16 cellular contexts compared by ENCODE assay signal in the genomic region with DNA sequence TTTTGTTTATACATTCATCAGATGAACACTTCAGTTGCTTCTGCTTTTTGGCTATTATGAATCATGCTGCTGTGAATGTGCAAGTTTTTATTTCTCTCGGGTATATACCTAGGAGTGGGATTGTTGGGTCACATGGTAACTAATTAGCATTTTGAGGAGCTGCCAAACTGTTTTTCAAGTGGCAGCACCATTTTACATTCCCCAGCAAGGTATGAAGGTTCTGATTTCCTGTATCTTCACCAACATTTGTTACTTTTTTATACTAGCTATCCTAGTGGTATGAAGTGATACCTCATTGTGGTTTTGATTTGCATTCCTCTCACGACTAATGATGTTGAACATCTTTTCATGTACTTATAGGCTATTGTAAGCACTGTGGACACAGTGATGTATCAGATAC. TPM values are rescaled to one million over a fixed set of nuclear protein-coding genes. Genes with fewer than 3 reads are reported as not detected.
DNase-seq lines count a peak whose midpoint lies in the region; ATAC-seq, FAIRE-seq and TF ChIP-seq lines count a peak whose summit lies in the region.
"Had no signal": no experiment of that assay in that cellular context is flagged by ENCODE, and none has a peak within 500 bp of the region (broad histone marks: within the 10 kb centered on the region; RNA-seq: fewer than 3 reads in every experiment).

No MANE protein-coding gene starts in this region.

- no peaks in the 10 kb centered on the region for H3K9me2 ChIP-seq in DOHH2 (replicated peaks; ENCODE audit: control insufficient read depth, low read length)

- H3K4me1 Mint-ChIP-seq in H9 = no peaks in the 10 kb centered on the region
- H3K4me1 Mint-ChIP-seq: neural progenitor cell had no signal

- TF ChIP-seq CTCF in DOHH2 (IDR thresholded peaks at IDR 0.05; ENCODE audit: low read depth, low read length, poor library complexity, severe bottlenecking) = no peak
- TF ChIP-seq CTCF in GM12878 (IDR thresholded peaks at IDR 0.05 in 2 of 3, conservative IDR thresholded peaks at IDR 0.05 in 1 of 3; ENCODE audit: control insufficient read depth in 2 of 3, extremely low read depth in 1 of 3, insufficient read depth in 1 of 3, low read depth in 3 of 3, low read length in 3 of 3) = no peak
- no peak for TF ChIP-seq CTCF in H9 (conservative IDR thresholded peaks at IDR 0.05)

- no peak overlapping the region for H3K4me3 Mint-ChIP-seq in H9
- H3K4me3 Mint-ChIP-seq: neural progenitor cell had no signal

- H3K4me3 ChIP-seq in DOHH2 (ENCODE audit: low read length) = no peak overlapping the region
- H3K4me3 ChIP-seq in GM12878 = no peak overlapping the region
- H3K4me3 ChIP-seq: colonic mucosa, neural progenitor cell, SJSA1 had no signal

- no peak for TF ChIP-seq EP300 in GM12878 (IDR thresholded peaks at IDR 0.05; ENCODE audit: borderline replicate concordance in 1 of 2, control insufficient read depth in 1 of 2, low read depth in 2 of 2, low read length in 2 of 2)

- peak; percentile 13 for FAIRE-seq in GM12878 (lab: Jason Lieb, UNC)
- FAIRE-seq: small intestine had no signal

- in situ Hi-C loops in GM12878 (cut with MboI) = no loop called here

- H3K27me3 ChIP-seq in DOHH2 (ENCODE audit: control insufficient read depth, low read length) (no peaks in the 10 kb centered on the region), GM12878 (replicated peaks in 1 of 2; ENCODE audit: control insufficient read depth in 2 of 2, insufficient read depth in 2 of 2, low read length in 1 of 2) (no peaks in the 10 kb centered on the region), H9 (ENCODE audit: insufficient read depth, low read length) (no peaks in the 10 kb centered on the region)
- H3K27me3 ChIP-seq: colonic mucosa, neural progenitor cell, SJSA1 had no signal

- H3K27ac Mint-ChIP-seq in H9 = no peak overlapping the region
- H3K27ac Mint-ChIP-seq: neural progenitor cell had no signal

- POLR2A ChIA-PET in GM12878 (lab: Charles Lee) = no interaction called here

- H3K4me2 ChIP-seq in DOHH2 (ENCODE audit: low read length) (peak overlapping the region; percentile 14; the same call in 1 of the 2 replicates), GM12878 (ENCODE audit: control insufficient read depth, insufficient read depth) (0 out of 2 replicates have a peak overlapping the region, but pooled peaks have one; percentile 26), H9 (ENCODE audit: insufficient read depth, insufficient read length, low read length) (no peak overlapping the region)
- H3K4me2 ChIP-seq: neural progenitor cell had no signal

- H3K18ac ChIP-seq in H9 (ENCODE audit: insufficient read length, low read depth, low read length) = no peak overlapping the region

- H3T11ph ChIP-seq in H9 (ENCODE audit: low read length) = no peak overlapping the region

- H3K36me3 Mint-ChIP-seq in H9 (ENCODE audit: insufficient read depth in 1 of 3, low read depth in 3 of 3) = peaks cover 2 to 38% (median 32%) of the 10 kb centered on the region in 3 experiments; a peak in 5 of 7 replicates

- H2BK15ac ChIP-seq in H9 (ENCODE audit: low read depth, low read length) = no peak overlapping the region

- H3K56ac ChIP-seq in H9 (ENCODE audit: insufficient read length, low read depth, low read length) = no peak overlapping the region

- H3K9me3 Mint-ChIP-seq in H9 = no peaks in the 10 kb centered on the region
- H3K9me3 Mint-ChIP-seq: neural progenitor cell had no signal

- no peak for TF ChIP-seq RAD21 in GM12878 (IDR thresholded peaks at IDR 0.05; ENCODE audit: insufficient read depth, low read depth, low read length)

- no peaks in the 10 kb centered on the region for H3K9me3 ChIP-seq in DOHH2 (ENCODE audit: control insufficient read depth, insufficient read depth, low read length)
- H3K9me3 ChIP-seq in GM12878 (replicated peaks; ENCODE audit: control insufficient read depth, insufficient read depth, low read length) = no peaks in the 10 kb centered on the region
- H3K9me3 ChIP-seq in H9 (ENCODE audit: control insufficient read depth, low read depth, low read length) = no peaks in the 10 kb centered on the region
- H3K9me3 ChIP-seq: colonic mucosa, SJSA1 had no signal

- no peak overlapping the region for H4K91ac ChIP-seq in H9 (ENCODE audit: insufficient read length, low read depth, low read length)

- no peak for TF ChIP-seq POLR2A in GM12878 (IDR thresholded peaks at IDR 0.05; ENCODE audit: low read depth, low read length)

- H4K5ac ChIP-seq in H9 (ENCODE audit: insufficient read length, low read depth, low read length) = no peak overlapping the region

- H3K4ac ChIP-seq in H9 (ENCODE audit: low read depth, low read length) = no peak overlapping the region

- H3K36me3 ChIP-seq in DOHH2 (ENCODE audit: control insufficient read depth, low read length) = peaks cover 17% of the 10 kb centered on the region
- peaks cover 0 to 3% of the 10 kb centered on the region in 2 experiments; a peak in 2 of 4 replicates for H3K36me3 ChIP-seq in GM12878 (ENCODE audit: control insufficient read depth in 2 of 2, insufficient read depth in 2 of 2, low read length in 1 of 2)
- H3K36me3 ChIP-seq: colonic mucosa, neural progenitor cell had no signal

- H3K23ac ChIP-seq in H9 (ENCODE audit: insufficient read length, low read depth, low read length) = no peak overlapping the region

- no peak overlapping the region for H2BK20ac ChIP-seq in H9 (ENCODE audit: low read depth, low read length, poor library complexity, severe bottlenecking)

- DNase-seq in GM12878 (ENCODE audit: low read depth, low spot score) = peak; percentile 8
- no peak for DNase-seq in amniotic stem cell (lab: John Stamatoyannopoulos, UW)
- no peak for DNase-seq in activated CD8-positive, alpha-beta memory T cell treated with anti-CD3 and anti-CD28 coated beads, Interleukin-2, amount 50 U/mL, for 4 hours
- no peak for DNase-seq in H9
- DNase-seq: activated effector memory CD4-positive, alpha-beta T cell treated with Interleukin-2 at 50 U/mL for 16 hours; colonic mucosa; foreskin melanocyte; NCI-H446; small intestine had no signal

- H3K9ac ChIP-seq in GM12878 (ENCODE audit: control insufficient read depth, insufficient read depth, low read length) (no peak overlapping the region), H9 (ENCODE audit: extremely low read depth, insufficient read length, low read length) (no peak overlapping the region)
- H3K9ac ChIP-seq: neural progenitor cell had no signal

- CTCF ChIA-PET in GM12878 (lab: Yijun Ruan, JAX) = interaction anchor here (0.7 to 1.7 kb wide), 6 partner anchors 9 to 386 kb away, joined by 3 to 5 read pairs (median 4); a partner anchor contains a TSS

- intact Hi-C loops in GM12878 (cut with micrococcal nuclease; ENCODE audit: unreplicated experiment) = no loop called here

- H3K27me3 Mint-ChIP-seq in H9 (ENCODE audit: low read depth) = no peaks in the 10 kb centered on the region

- no peak overlapping the region for H2BK12ac ChIP-seq in H9 (ENCODE audit: insufficient read length, low read depth, low read length)

- H2AK5ac ChIP-seq in H9 (ENCODE audit: insufficient read length, low read length) = no peak overlapping the region

- H3K27ac ChIP-seq in DOHH2 (ENCODE audit: low read depth, low read length) (no peak overlapping the region), GM12878 (ENCODE audit: control insufficient read depth, insufficient read depth) (no peak overlapping the region), H9 (ENCODE audit: insufficient read length, low read depth, low read length) (no peak overlapping the region)
- H3K27ac ChIP-seq: C4-2B, colonic mucosa, neural progenitor cell, SJSA1 had no signal

- H3K23me2 ChIP-seq in H9 (ENCODE audit: insufficient read length, low read depth, low read length, poor library complexity, severe bottlenecking) = no peaks in the 10 kb centered on the region

- no peaks in the 10 kb centered on the region for H3K79me2 ChIP-seq in DOHH2 (ENCODE audit: control insufficient read depth, low read length)
- H3K79me2 ChIP-seq in GM12878 (ENCODE audit: control insufficient read depth, insufficient read depth, low read length) = no peaks in the 10 kb centered on the region
- no peaks in the 10 kb centered on the region; the same call in 1 of the 2 replicates for H3K79me2 ChIP-seq in H9 (ENCODE audit: insufficient read depth, low read length)

- no peak overlapping the region for H3K14ac ChIP-seq in H9 (ENCODE audit: insufficient read depth, low read length)

- H2AFZ ChIP-seq in GM12878 (ENCODE audit: control insufficient read depth, low read depth, low read length) (no peak overlapping the region), H9 (ENCODE audit: low read length) (no peak overlapping the region)
- H2AFZ ChIP-seq: neural progenitor cell had no signal

- no peaks in the 10 kb centered on the region for H3K79me1 ChIP-seq in H9 (ENCODE audit: insufficient read depth, low read depth, low read length, poor library complexity, severe bottlenecking)

- no peak overlapping the region for H2BK5ac ChIP-seq in H9 (ENCODE audit: insufficient read length, low read length)

- WGBS in GM12878 (ENCODE audit: insufficient coverage, insufficient replicate concordance, low lambda C conversion rate, missing lambda C conversion rate) = 2% methylated on average over 2 of the region's 2 CpGs
- WGBS in H9 (ENCODE audit: extremely low coverage, insufficient read length, low lambda C conversion rate) = no CpG with 5 or more reads among the region's 2 CpGs

- RAD21 ChIA-PET in GM12878 (lab: Charles Lee; ENCODE audit: unreplicated experiment) = interaction anchor here (1.1 kb wide), 1 partner anchor 20 kb away, joined by 3 read pairs; no protein-coding TSS in a partner anchor

- H2BK120ac ChIP-seq in H9 (ENCODE audit: low read depth, low read length, poor library complexity, severe bottlenecking) = no peak overlapping the region

- H3K4me1 ChIP-seq in DOHH2 (ENCODE audit: control insufficient read depth, low read length) (peaks cover 20% of the 10 kb centered on the region), GM12878 (ENCODE audit: control insufficient read depth, insufficient read depth, low read length) (peaks cover 10% of the 10 kb centered on the region; the same call in 1 of the 2 replicates), H9 (ENCODE audit: insufficient read depth, low read length) (no peaks in the 10 kb centered on the region)
- H3K4me1 ChIP-seq: colonic mucosa, neural progenitor cell, SJSA1 had no signal

- BruUV-seq in GM12878 (replicated peaks; lab: Mats Ljungman, UMichigan) = no TSS peak

- H3F3A ChIP-seq in DOHH2 (ENCODE audit: control insufficient read depth, insufficient read depth) = no peaks in the 10 kb centered on the region

- no peak overlapping the region for H4K8ac ChIP-seq in H9 (replicated peaks; ENCODE audit: insufficient read length, low read depth, low read length)

- ATAC-seq in GM18867 (IDR thresholded peaks at IDR 0.05; ENCODE audit: unreplicated experiment) (peak; percentile 84), HG03432 (IDR thresholded peaks at IDR 0.05; ENCODE audit: unreplicated experiment) (peak; percentile 69), GM12878 (peak; percentile 89), HG02623 (IDR thresholded peaks at IDR 0.05; ENCODE audit: unreplicated experiment) (no peak)

- H4K20me1 ChIP-seq in DOHH2 (ENCODE audit: control insufficient read depth, insufficient read depth, low read depth, low read length) (no peaks in the 10 kb centered on the region), GM12878 (ENCODE audit: control insufficient read depth, insufficient read depth) (no peaks in the 10 kb centered on the region), H9 (ENCODE audit: control insufficient read depth, insufficient read depth, insufficient read length) (no peaks in the 10 kb centered on the region)

- SMC1A ChIA-PET in GM12878 (lab: Charles Lee; ENCODE audit: uncharacterized antibody, unreplicated experiment) = interaction anchor here (1.0 kb wide), 1 partner anchor 289 kb away, joined by 3 read pairs; no protein-coding TSS in a partner anchor

RNA-seq across cellular contexts. Expression of a gene that starts 53.9 kb away (rescaled TPM):
- total RNA-seq in GM12878 (2013; cell fraction: nucleolus; rRNA removed) = 161 and 165 TPM in 2 replicates
- total RNA-seq in GM12878 (2014; rRNA removed) (43.2 and 52.5 TPM in 2 replicates), GM12878 (2014; rRNA removed; fragmentation: Illumina TruSeq; extraction: Trizol) (75.9 and 76.3 TPM in 2 replicates), GM12878 (2021) (52.4 and 54.2 TPM in 2 replicates), H9 (2021) (73.4 and 75.4 TPM in 2 replicates)
- 34.5 TPM for polyA plus RNA-seq in GM12878 (2011; ENCODE audit: low read depth)
- polyA plus RNA-seq in GM12878 (2011; rRNA removed) (113 and 142 TPM in 2 replicates), GM12878 (2014; fragmentation: Illumina TruSeq; extraction: Trizol) (83.7 and 99.8 TPM in 2 replicates), GM12878 (2014; fragmentation: Nextera tagmentation; extraction: Ambion mirVana) (10 to 100 TPM; 39.9 to 67.5 TPM), GM12878 (2014; rRNA removed) (49.2 and 54.6 TPM in 2 replicates), GM12878 (2016; fragmentation: Nextera tagmentation; extraction: Ambion mirVana) (10 to 100 TPM; 40.1 to 47.0 TPM)
- polyA plus RNA-seq in GM12878 (2011; cell fraction: cytosol; rRNA removed) = 51.2 and 58.1 TPM in 2 replicates
- polyA plus RNA-seq in GM12878 (2011; cell fraction: nucleus; rRNA removed) = 49.7 and 53.2 TPM in 2 replicates
- polyA plus RNA-seq in GM12878 (2012) = 37.5 and 49.6 TPM in 2 replicates
- polyA minus RNA-seq in GM12878 (2011; rRNA and poly(A)+ RNA removed) = 73.9 and 98.5 TPM in 2 replicates
- 14.0 and 20.3 TPM in 2 replicates for polyA minus RNA-seq in GM12878 (2011; cell fraction: cytosol; rRNA and poly(A)+ RNA removed)
- polyA minus RNA-seq in GM12878 (2011; cell fraction: nucleus; rRNA and poly(A)+ RNA removed) = 35.9 and 48.2 TPM in 2 replicates
